In genomic region chr17:72588961-72589360, GRCh38 we compare ENCODE assay signal across 10 cellular contexts.
DNase-seq lines count a peak whose midpoint lies in the region; ATAC-seq and TF ChIP-seq lines count a peak whose summit lies in the region.
"Had no signal": no experiment of that assay in that cellular context is flagged by ENCODE, and none has a peak within 500 bp of the region (broad histone marks: within the 10 kb centered on the region; RNA-seq: fewer than 3 reads in every experiment).

No MANE protein-coding gene starts in this region.

- no peaks in the 10 kb centered on the region for H3K9me2 ChIP-seq in Karpas-422 (replicated peaks; ENCODE audit: insufficient read depth, low read length)

- H3K27me3 ChIP-seq in upper lobe of right lung (peaks cover 11% of the 10 kb centered on the region), Karpas-422 (ENCODE audit: low read length) (no peaks in the 10 kb centered on the region)
- no peaks in the 10 kb centered on the region for H3K27me3 ChIP-seq in naive thymus-derived CD4-positive, alpha-beta T cell (ENCODE audit: control insufficient read depth in 2 of 2, insufficient read depth in 2 of 2, low read length in 2 of 2)

- peaks cover 56% of the 10 kb centered on the region for H3K27me3 Mint-ChIP-seq in activated T-cell treated with anti-CD3 and anti-CD28 coated beads, Interleukin-2, amount 50 U/mL, for 72 hours (ENCODE audit: low read depth)
- peaks cover 9% of the 10 kb centered on the region for H3K27me3 Mint-ChIP-seq in glutamatergic neuron (ENCODE audit: unreplicated experiment)
- H3K27me3 Mint-ChIP-seq in naive thymus-derived CD4-positive, alpha-beta T cell = peaks cover 34 to 47% (median 41%) of the 10 kb centered on the region in 5 donors

- no peaks in the 10 kb centered on the region for H3K9me3 Mint-ChIP-seq in activated T-cell treated with anti-CD3 and anti-CD28 coated beads, Interleukin-2, amount 50 U/mL, for 72 hours
- peaks cover 4% of the 10 kb centered on the region for H3K9me3 Mint-ChIP-seq in glutamatergic neuron (ENCODE audit: unreplicated experiment)
- H3K9me3 Mint-ChIP-seq in naive thymus-derived CD4-positive, alpha-beta T cell = peaks cover 0 to 2% (median 0%) of the 10 kb centered on the region in 11 donors
- H3K9me3 Mint-ChIP-seq: stimulated activated naive CD8-positive, alpha-beta T cell treated with anti-CD3 and anti-CD28 coated beads, Interleukin-15, amount 100 ng/mL, for 72 hours had no signal

- POLR2A ChIA-PET in naive thymus-derived CD4-positive, alpha-beta T cell (lab: Charles Lee) = no interaction called here

- no peak overlapping the region for H3K27ac Mint-ChIP-seq in activated T-cell treated with anti-CD3 and anti-CD28 coated beads, Interleukin-2, amount 50 U/mL, for 72 hours
- peak overlapping the region; percentile 21 for H3K27ac Mint-ChIP-seq in glutamatergic neuron (ENCODE audit: unreplicated experiment)
- peak overlapping the region in 1 of 9 donors; percentile 29 for H3K27ac Mint-ChIP-seq in naive thymus-derived CD4-positive, alpha-beta T cell
- H3K27ac Mint-ChIP-seq: stimulated activated naive CD8-positive, alpha-beta T cell treated with anti-CD3 and anti-CD28 coated beads, Interleukin-15, amount 100 ng/mL, for 72 hours had no signal

- TF ChIP-seq CTCF in glutamatergic neuron (IDR thresholded peaks at IDR 0.05; ENCODE audit: partially characterized antibody, unreplicated experiment) (no peak), upper lobe of right lung (IDR thresholded peaks at IDR 0.05) (no peak)

- H3K4me2 ChIP-seq in Karpas-422 (ENCODE audit: low read depth, low read length, poor library complexity, severe bottlenecking) = no peak overlapping the region

- H3K27ac ChIP-seq in upper lobe of right lung (peak overlapping the region; percentile 81), Karpas-422 (ENCODE audit: low read length) (no peak overlapping the region)
- no peak overlapping the region for H3K27ac ChIP-seq in naive thymus-derived CD4-positive, alpha-beta T cell (ENCODE audit: low read depth, low read length)

- H4K20me1 ChIP-seq in Karpas-422 (ENCODE audit: insufficient read depth, low read depth, low read length) = no peaks in the 10 kb centered on the region

- H3K36me3 Mint-ChIP-seq in activated T-cell treated with anti-CD3 and anti-CD28 coated beads, Interleukin-2, amount 50 U/mL, for 72 hours (ENCODE audit: insufficient read depth in 2 of 2) = no peaks in the 10 kb centered on the region
- H3K36me3 Mint-ChIP-seq in glutamatergic neuron (ENCODE audit: unreplicated experiment) = no peaks in the 10 kb centered on the region
- H3K36me3 Mint-ChIP-seq in naive thymus-derived CD4-positive, alpha-beta T cell = no peaks in the 10 kb centered on the region

- peak overlapping the region in 1 of 2 donors; percentile 68 for H3K4me3 Mint-ChIP-seq in activated T-cell treated with anti-CD3 and anti-CD28 coated beads, Interleukin-2, amount 50 U/mL, for 72 hours
- H3K4me3 Mint-ChIP-seq in glutamatergic neuron (ENCODE audit: unreplicated experiment) = no peak overlapping the region
- peak overlapping the region in 1 of 10 donors; percentile 30 for H3K4me3 Mint-ChIP-seq in naive thymus-derived CD4-positive, alpha-beta T cell

- peak; percentile 8 to 12 for DNase-seq in activated T-cell treated with anti-CD3 and anti-CD28 coated beads, Interleukin-2, amount 50 U/mL, for 72 hours
- DNase-seq in activated T-cell treated with anti-CD3 and anti-CD28 coated beads for 4 hours = no peak
- peak; percentile 87 to 89 for DNase-seq in SHP77 (lab: John Stamatoyannopoulos, UW)
- DNase-seq in glutamatergic neuron = no peak
- DNase-seq in upper lobe of right lung = peak; percentile 88
- no peak for DNase-seq in naive thymus-derived CD4-positive, alpha-beta T cell
- no peak for DNase-seq in Karpas-422
- DNase-seq: AML-193; stimulated activated naive CD8-positive, alpha-beta T cell treated with anti-CD3 and anti-CD28 coated beads, Interleukin-15, amount 100 ng/mL, for 72 hours had no signal

- H3K4me3 ChIP-seq in upper lobe of right lung (peak overlapping the region; percentile 19), Karpas-422 (ENCODE audit: low read length) (no peak overlapping the region)
- no peak overlapping the region for H3K4me3 ChIP-seq in naive thymus-derived CD4-positive, alpha-beta T cell (ENCODE audit: low read length)

- H2AFZ ChIP-seq in Karpas-422 (ENCODE audit: low read length) = no peak overlapping the region

- no peaks in the 10 kb centered on the region for H3K79me2 ChIP-seq in Karpas-422 (ENCODE audit: low read length)

- H3K4me1 Mint-ChIP-seq in activated T-cell treated with anti-CD3 and anti-CD28 coated beads, Interleukin-2, amount 50 U/mL, for 72 hours (ENCODE audit: low read depth) = peaks cover 36% of the 10 kb centered on the region
- H3K4me1 Mint-ChIP-seq in glutamatergic neuron (ENCODE audit: low read depth, unreplicated experiment) = peaks cover 14% of the 10 kb centered on the region
- H3K4me1 Mint-ChIP-seq in naive thymus-derived CD4-positive, alpha-beta T cell = peaks cover 13 to 45% (median 27%) of the 10 kb centered on the region in 7 donors

- H3K4me1 ChIP-seq in upper lobe of right lung (peaks cover 17% of the 10 kb centered on the region), Karpas-422 (ENCODE audit: low read length) (peaks cover 7% of the 10 kb centered on the region)
- H3K4me1 ChIP-seq in naive thymus-derived CD4-positive, alpha-beta T cell (ENCODE audit: control insufficient read depth in 2 of 2, insufficient read depth in 2 of 2, low read length in 2 of 2) = peaks cover 6 to 10% of the 10 kb centered on the region in 2 donors

- CTCF ChIA-PET in naive thymus-derived CD4-positive, alpha-beta T cell (lab: Charles Lee) = interaction anchor here (1.1 kb wide), 1 partner anchor 12 kb away, joined by 3 read pairs; no protein-coding TSS in a partner anchor

- H3K9me3 ChIP-seq in upper lobe of right lung (no peaks in the 10 kb centered on the region), Karpas-422 (ENCODE audit: low read length) (no peaks in the 10 kb centered on the region)
- no peaks in the 10 kb centered on the region for H3K9me3 ChIP-seq in naive thymus-derived CD4-positive, alpha-beta T cell (ENCODE audit: control insufficient read depth in 2 of 3, low read length in 3 of 3)

- H3K36me3 ChIP-seq in upper lobe of right lung (no peaks in the 10 kb centered on the region), Karpas-422 (ENCODE audit: insufficient read depth, low read length) (no peaks in the 10 kb centered on the region)
- no peaks in the 10 kb centered on the region for H3K36me3 ChIP-seq in naive thymus-derived CD4-positive, alpha-beta T cell (ENCODE audit: control insufficient read depth in 2 of 3, insufficient read depth in 3 of 3, low read length in 3 of 3)

- intact Hi-C loops in upper lobe of right lung (cut with DNase I) = no loop called here
- intact Hi-C loops in naive thymus-derived CD4-positive, alpha-beta T cell (cut with micrococcal nuclease) = loop anchor here in 1 of 2 donors (2.0 kb wide), 1 partner anchor 138 kb away; no protein-coding TSS in a partner anchor

- ATAC-seq in activated T-cell treated with anti-CD3 and anti-CD28 coated beads, Interleukin-2, amount 50 U/mL, for 72 hours (replicated peaks in 1 of 2) = peak in 1 of 2 donors; percentile 20
- ATAC-seq in upper lobe of right lung (peak; percentile 80), HG02610 (IDR thresholded peaks at IDR 0.05; ENCODE audit: unreplicated experiment) (no peak)
- ATAC-seq in naive thymus-derived CD4-positive, alpha-beta T cell = no peak

- no peak overlapping the region for H3K9ac ChIP-seq in Karpas-422 (ENCODE audit: low read length)

Comparison
In these comparisons a context has a peak if more than half of its experiments do, and no peak if none do; other contexts are left out.
1. DNase-seq: peak in activated T-cell treated with anti-CD3 and anti-CD28 coated beads, Interleukin-2, amount 50 U/mL, for 72 hours (2 of 2), SHP77 (2 of 2) and upper lobe of right lung (single experiment); none in activated T-cell treated with anti-CD3 and anti-CD28 coated beads for 4 hours (single experiment), glutamatergic neuron (single experiment), naive thymus-derived CD4-positive, alpha-beta T cell (0 of 9) and Karpas-422 (single experiment).